16 cellular contexts compared by ENCODE assay signal in the genomic region with DNA sequence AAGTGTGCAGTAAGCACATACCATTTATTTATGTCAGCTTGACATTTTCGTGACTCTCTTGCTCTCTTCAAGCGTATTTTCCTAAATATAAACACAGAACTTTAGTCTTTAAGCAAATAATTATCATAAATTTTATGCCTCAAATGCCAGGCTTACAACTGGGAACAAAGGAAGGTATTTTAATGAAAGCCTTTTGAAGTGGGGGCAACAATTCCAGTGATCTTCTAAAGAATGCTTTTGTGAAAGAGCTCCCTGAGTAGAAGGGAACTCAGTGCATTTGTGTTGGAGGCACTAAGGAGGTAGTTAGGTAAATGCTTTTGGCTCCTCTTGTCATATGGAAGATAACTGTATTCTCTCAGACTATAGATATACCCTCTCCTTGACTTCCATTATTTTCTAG.
A peak's percentile ranks its signal among the peaks of the same experiment; 100 is the strongest.
DNase-seq lines count a peak whose midpoint lies in the region; ATAC-seq and TF ChIP-seq lines count a peak whose summit lies in the region.
"Had no signal": no experiment of that assay in that cellular context is flagged by ENCODE, and none has a peak within 500 bp of the region (broad histone marks: within the 10 kb centered on the region; RNA-seq: fewer than 3 reads in every experiment).

No MANE protein-coding gene starts in this region.

- H3K36me3 ChIP-seq in HUES6 (ENCODE audit: control insufficient read depth, insufficient read depth, low read length) = peaks cover 9% of the 10 kb centered on the region

- ATAC-seq in GM21528 (IDR thresholded peaks at IDR 0.05; ENCODE audit: low FRiP score, unreplicated experiment) = no peak
- no peak for ATAC-seq in HG03280 (IDR thresholded peaks at IDR 0.05; ENCODE audit: unreplicated experiment)

- H3K4me3 ChIP-seq in HUES6 (ENCODE audit: low read depth, low read length) (no peak overlapping the region), retinal pigment epithelial cell (ENCODE audit: low read length) (no peak overlapping the region)
- H3K4me3 ChIP-seq: GM23248, MG63 had no signal

- H3K9ac ChIP-seq in HUES6 (ENCODE audit: low read length) = no peak overlapping the region
- H3K9ac ChIP-seq: GM23248 had no signal

- peaks cover 9% of the 10 kb centered on the region for H3K9me3 ChIP-seq in HUES6 (ENCODE audit: control insufficient read depth, insufficient read depth, low read depth, low read length)
- H3K9me3 ChIP-seq: MG63 had no signal

- H3K27me3 ChIP-seq in HUES6 (ENCODE audit: control insufficient read depth, insufficient read depth, low read length) = no peaks in the 10 kb centered on the region
- H3K27me3 ChIP-seq: MG63 had no signal

- DNase-seq in SW480 (ENCODE audit: low spot score) (peak; percentile 64), iPS DF 4.7 (ENCODE audit: extremely low read depth, low spot score) (peak; percentile 22), retinal pigment epithelial cell (ENCODE audit: low read depth) (peak; percentile 8), AG08395 (ENCODE audit: low spot score) (no peak)
- DNase-seq: ACHN, GM23248, IMR-90, Karpas-422, MG63, NCI-H1092 treated with DMSO at 0.1 percent for 48 hours, NCI-H1694, NCI-H446 had no signal

- H3K4me1 ChIP-seq in HUES6 (ENCODE audit: control insufficient read depth, insufficient read depth, low read length) = peaks cover 15% of the 10 kb centered on the region

- TF ChIP-seq CTCF in retinal pigment epithelial cell (conservative IDR thresholded peaks at IDR 0.05; ENCODE audit: low read depth, low read length) = no peak

- H3K27ac ChIP-seq in HUES6 (ENCODE audit: low read depth, low read length) = peak overlapping the region; percentile 75
- H3K27ac ChIP-seq: GM23248, RWPE1 had no signal
